ENCODE assay signal across 10 cellular contexts in the genomic region with DNA sequence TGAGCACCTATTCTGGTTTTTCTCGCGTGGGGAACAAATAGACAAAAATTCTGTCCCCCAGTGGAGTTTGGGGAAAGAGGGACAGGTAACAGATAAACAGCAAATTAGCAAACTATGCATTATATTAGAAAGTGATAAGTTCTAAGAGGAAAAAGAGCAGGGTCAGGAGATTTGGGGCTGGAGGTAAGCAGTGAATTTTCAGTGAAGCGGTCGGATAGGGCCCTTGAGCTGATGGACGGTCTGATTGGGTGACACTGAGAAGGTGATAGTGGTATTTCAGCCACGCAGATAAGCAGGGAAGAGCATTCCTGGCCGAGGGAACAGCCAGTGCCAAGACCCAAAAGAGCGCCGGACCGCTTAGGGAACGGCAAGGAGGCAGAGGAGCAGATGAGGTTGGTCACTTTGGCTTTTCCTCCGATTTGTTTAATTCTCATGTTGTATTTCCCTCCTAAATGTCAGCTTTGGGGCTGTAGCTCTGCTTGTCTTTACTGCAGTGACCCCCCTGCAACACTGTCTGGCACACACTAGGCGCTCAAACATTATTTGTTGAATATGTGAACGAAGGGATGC. TPM values are rescaled to one million over a fixed set of nuclear protein-coding genes. Genes with fewer than 3 reads are reported as not detected.
DNase-seq lines count a peak whose midpoint lies in the region; ATAC-seq and TF ChIP-seq lines count a peak whose summit lies in the region.
"Had no signal": no experiment of that assay in that cellular context is flagged by ENCODE, and none has a peak within 500 bp of the region (broad histone marks: within the 10 kb centered on the region; RNA-seq: fewer than 3 reads in every experiment).

No MANE protein-coding gene starts in this region.

- H3K4me1 ChIP-seq in ACC112 (ENCODE audit: control insufficient read depth, insufficient read depth, low read length, unreplicated experiment) = peaks cover 9% of the 10 kb centered on the region

- H3K27ac ChIP-seq in ACC112 (ENCODE audit: low read depth, low read length) (no peak overlapping the region), epithelial cell of prostate (peak overlapping the region; percentile 78)

- no peak for TF ChIP-seq CTCF in nephron progenitor cell (IDR thresholded peaks at IDR 0.05)

- ATAC-seq in GM21526 (IDR thresholded peaks at IDR 0.05; ENCODE audit: low FRiP score, unreplicated experiment) (no peak), HG02759 (IDR thresholded peaks at IDR 0.05; ENCODE audit: unreplicated experiment) (no peak)

- H3K9me3 Mint-ChIP-seq in nephron progenitor cell = no peaks in the 10 kb centered on the region
- H3K9me3 Mint-ChIP-seq: activated naive CD4-positive, alpha-beta T cell treated with anti-CD3 and anti-CD28 coated beads, Interleukin-2, amount 10 ng/mL, durations not matched to agents 7 days and 5 days had no signal

- H3K4me3 ChIP-seq in ACC112 (ENCODE audit: low read depth, low read length) (peak overlapping the region; percentile 77), MG63 (peak overlapping the region; percentile 33)

- H3K36me3 ChIP-seq in ACC112 (ENCODE audit: insufficient read depth, low read length) = no peaks in the 10 kb centered on the region
- no peaks in the 10 kb centered on the region; the same call in 1 of the 2 replicates for H3K36me3 ChIP-seq in MG63

- H3K27ac Mint-ChIP-seq in nephron progenitor cell = no peak overlapping the region
- H3K27ac Mint-ChIP-seq: activated naive CD4-positive, alpha-beta T cell treated with anti-CD3 and anti-CD28 coated beads, Interleukin-2, amount 10 ng/mL, durations not matched to agents 7 days and 5 days had no signal

- H3K79me2 ChIP-seq in ACC112 (ENCODE audit: control insufficient read depth, insufficient read depth, low read length, unreplicated experiment) = peaks cover 21% of the 10 kb centered on the region

- peaks cover 30% of the 10 kb centered on the region for H3K27me3 ChIP-seq in ACC112 (ENCODE audit: insufficient read depth, low read length)
- H3K27me3 ChIP-seq in MG63 = peaks cover 28% of the 10 kb centered on the region

- peak overlapping the region; percentile 82 for H3K4me3 Mint-ChIP-seq in nephron progenitor cell

- DNase-seq in MG63 (no peak), epithelial cell of prostate (ENCODE audit: low read depth, low spot score) (no peak), nephron progenitor cell (no peak), CD1c-positive myeloid dendritic cell (ENCODE audit: extremely low spot score) (no peak)
- no peak for DNase-seq in stimulated activated naive CD4-positive, alpha-beta T cell treated with Interleukin-2 at 50 U/mL for 16 hours (lab: John Stamatoyannopoulos, UW)
- DNase-seq: activated naive CD4-positive, alpha-beta T cell treated with anti-CD3 and anti-CD28 coated beads, Interleukin-2, amount 10 ng/mL, durations not matched to agents 7 days and 5 days; MM.1S had no signal

- H3K36me3 Mint-ChIP-seq in nephron progenitor cell (ENCODE audit: low read depth) = no peaks in the 10 kb centered on the region
- H3K36me3 Mint-ChIP-seq: activated naive CD4-positive, alpha-beta T cell treated with anti-CD3 and anti-CD28 coated beads, Interleukin-2, amount 10 ng/mL, durations not matched to agents 7 days and 5 days had no signal

- peaks cover 23% of the 10 kb centered on the region for H3K4me1 Mint-ChIP-seq in nephron progenitor cell

- peaks cover 90% of the 10 kb centered on the region for H3K27me3 Mint-ChIP-seq in nephron progenitor cell (ENCODE audit: low read depth, poor library complexity)

- H3K9me3 ChIP-seq in MG63 = no peaks in the 10 kb centered on the region

- peak overlapping the region; percentile 7 for H2AFZ ChIP-seq in ACC112 (ENCODE audit: low read length, unreplicated experiment)

RNA-seq across cellular contexts. Expression of a gene that starts 1.0 kb away (rescaled TPM):
- total RNA-seq in MG63 (2014; rRNA removed; shearing (Covaris generic); ENCODE audit: low replicate concordance) = 1.7 and 2.8 TPM in 2 replicates
